In genomic region chr3:151838574-151839312, GRCh38 we compare ENCODE assay signal across 8 cellular contexts. TPM values are rescaled to one million over a fixed set of nuclear protein-coding genes. Genes with fewer than 3 reads are reported as not detected.
DNase-seq lines count a peak whose midpoint lies in the region; ATAC-seq, FAIRE-seq and TF ChIP-seq lines count a peak whose summit lies in the region.

No MANE protein-coding gene starts in this region.

- peak; percentile 55 for FAIRE-seq in colon (lab: Jason Lieb, UNC)

- DNase-seq in NCI-H2196 (lab: John Stamatoyannopoulos, UW; ENCODE audit: unreplicated experiment) = peak; percentile 63
- DNase-seq in NCI-H2196 treated with DMSO at 0.1 percent for 48 hours (lab: John Stamatoyannopoulos, UW; ENCODE audit: unreplicated experiment) = no peak
- peak; percentile 59 for DNase-seq in LNCaP clone FGC (ENCODE audit: low read depth)
- peak; percentile 83 for DNase-seq in RPMI7951 (ENCODE audit: low read depth)
- no peak for DNase-seq in left lung
- peak; percentile 10 to 17 for DNase-seq in stimulated activated naive CD8-positive, alpha-beta T cell treated with anti-CD3 and anti-CD28 coated beads, Interleukin-15, amount 100 ng/mL, for 72 hours

- H3K4me3 ChIP-seq in LNCaP clone FGC (ENCODE audit: low read depth, low read length) (no peak overlapping the region), left lung (no peak overlapping the region)

- peak; percentile 87 for ATAC-seq in GM21576 (IDR thresholded peaks at IDR 0.05; ENCODE audit: unreplicated experiment)
- peak; percentile 96 for ATAC-seq in left lung
- peak; percentile 74 for ATAC-seq in stimulated activated naive CD8-positive, alpha-beta T cell treated with anti-CD3 and anti-CD28 coated beads, Interleukin-15, amount 100 ng/mL, for 72 hours

- H3K9me3 ChIP-seq in left lung = no peaks in the 10 kb centered on the region

- H3K9me3 Mint-ChIP-seq in stimulated activated naive CD8-positive, alpha-beta T cell treated with anti-CD3 and anti-CD28 coated beads, Interleukin-15, amount 100 ng/mL, for 72 hours = no peaks in the 10 kb centered on the region

- H3K27ac Mint-ChIP-seq in stimulated activated naive CD8-positive, alpha-beta T cell treated with anti-CD3 and anti-CD28 coated beads, Interleukin-15, amount 100 ng/mL, for 72 hours = no peak overlapping the region

- peaks cover 0 to 10% of the 10 kb centered on the region in 2 donors for H3K4me1 ChIP-seq in left lung

- no peaks in the 10 kb centered on the region for H3K27me3 ChIP-seq in left lung

- no peaks in the 10 kb centered on the region for H3K4me1 Mint-ChIP-seq in stimulated activated naive CD8-positive, alpha-beta T cell treated with anti-CD3 and anti-CD28 coated beads, Interleukin-15, amount 100 ng/mL, for 72 hours

- intact Hi-C loops in left lung (cut with DNase I) = no loop called here

- peak; percentile 80 for TF ChIP-seq CTCF in LNCaP clone FGC (IDR thresholded peaks at IDR 0.05; ENCODE audit: control insufficient read depth, extremely low read depth, insufficient read depth)
- TF ChIP-seq CTCF in left lung (IDR thresholded peaks at IDR 0.05) = peak; percentile 75 to 78

- H3K36me3 ChIP-seq in left lung = peaks cover 0 to 3% of the 10 kb centered on the region in 2 donors

- H3K27ac ChIP-seq in left lung = no peak overlapping the region

- H3K27me3 Mint-ChIP-seq in stimulated activated naive CD8-positive, alpha-beta T cell treated with anti-CD3 and anti-CD28 coated beads, Interleukin-15, amount 100 ng/mL, for 72 hours = peaks cover 9% of the 10 kb centered on the region

- H3K4me3 Mint-ChIP-seq in stimulated activated naive CD8-positive, alpha-beta T cell treated with anti-CD3 and anti-CD28 coated beads, Interleukin-15, amount 100 ng/mL, for 72 hours = no peak overlapping the region

RNA-seq across cellular contexts. Expression of gene AADAC, which starts 24.8 kb away (rescaled TPM):
- total RNA-seq in RPMI7951 (2014; rRNA removed; shearing (Covaris generic)) = 0.12 and 0.49 TPM in 2 replicates
- total RNA-seq in left lung = 1 to 10 TPM; 1.1 to 7.2 TPM

RNA-seq across cellular contexts. Expression of gene SUCNR1, which starts 34.7 kb away (rescaled TPM):
- total RNA-seq in RPMI7951 (2014; rRNA removed; shearing (Covaris generic)) = 0.12 TPM in 1 of 2 replicates, not detected in the other
- total RNA-seq in left lung = 1 to 10 TPM; 1.9 to 4.8 TPM

Comparison
In these comparisons a context has a peak if more than half of its experiments do, and no peak if none do; other contexts are left out.
1. DNase-seq: peak in NCI-H2196 (single experiment), LNCaP clone FGC (single experiment), RPMI7951 (single experiment) and stimulated activated naive CD8-positive, alpha-beta T cell treated with anti-CD3 and anti-CD28 coated beads, Interleukin-15, amount 100 ng/mL, for 72 hours (2 of 2); none in NCI-H2196 treated with DMSO at 0.1 percent for 48 hours (single experiment) and left lung (0 of 2).
2. Peak in every context shown above with its lines, with median percentiles within 50 percentile points of each other: ATAC-seq.